Comparison of ENCODE assay signal across 16 cellular contexts in the genomic region with DNA sequence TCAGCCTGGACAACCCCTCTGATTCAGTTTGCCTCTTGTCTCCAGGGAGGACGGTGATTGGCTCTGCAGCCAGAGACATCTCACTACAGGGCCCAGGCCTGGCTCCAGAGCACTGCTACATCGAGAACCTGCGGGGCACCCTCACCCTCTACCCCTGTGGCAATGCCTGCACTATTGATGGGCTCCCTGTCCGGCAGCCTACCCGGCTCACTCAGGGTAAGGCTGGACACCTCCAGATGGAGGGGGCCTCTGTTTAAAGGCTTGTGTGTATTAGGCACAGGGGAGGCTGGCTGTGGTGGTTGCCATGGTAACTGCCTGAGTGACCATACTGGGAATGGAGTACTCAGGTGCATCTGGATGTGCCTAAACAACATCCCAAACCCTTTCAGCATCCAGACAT. TPM values are rescaled to one million over a fixed set of nuclear protein-coding genes. Genes with fewer than 3 reads are reported as not detected.
A peak's percentile ranks its signal among the peaks of the same experiment; 100 is the strongest.
DNase-seq lines count a peak whose midpoint lies in the region; ATAC-seq and TF ChIP-seq lines count a peak whose summit lies in the region.
"Had no signal": no experiment of that assay in that cellular context is flagged by ENCODE, and none has a peak within 500 bp of the region (broad histone marks: within the 10 kb centered on the region; RNA-seq: fewer than 3 reads in every experiment).

No MANE protein-coding gene starts in this region.

- H2BK5ac ChIP-seq in mesendoderm (ENCODE audit: low read length): no peak overlapping the region

- H3K9ac ChIP-seq in mesendoderm (ENCODE audit: low read length) (no peak overlapping the region), SK-N-SH (no peak overlapping the region)

- 76 to 78% methylated on average over 5 of the region's 5 CpGs for WGBS in ectodermal cell, 2 experiments
- WGBS in mesendoderm (ENCODE audit: extremely low coverage, insufficient coverage, low lambda C conversion rate): no CpG with 5 or more reads among the region's 5 CpGs
- WGBS in upper lobe of left lung, 2 donors: 78 to 90% methylated on average over 1 to 5 of the region's 5 CpGs
- 94% methylated on average over 3 of the region's 5 CpGs for WGBS in SK-N-SH (ENCODE audit: low lambda C conversion rate)

- no peak overlapping the region for H2AK5ac ChIP-seq in mesendoderm (ENCODE audit: low read length)

- H3K4me2 ChIP-seq in mesendoderm (ENCODE audit: low read length) (no peak overlapping the region), SK-N-SH (no peak overlapping the region; the same call in 1 of the 2 replicates)

- H4K8ac ChIP-seq in mesendoderm (ENCODE audit: low read depth, low read length): no peak overlapping the region

- TF ChIP-seq EP300 in upper lobe of left lung (IDR thresholded peaks at IDR 0.05): no peak
- TF ChIP-seq EP300 in SK-N-SH (IDR thresholded peaks at IDR 0.05; ENCODE audit: borderline replicate concordance in 1 of 2, low read depth in 1 of 2, low read length in 1 of 2): no peak

- no peak for TF ChIP-seq RAD21 in SK-N-SH (IDR thresholded peaks at IDR 0.05; ENCODE audit: low read length)

- no peak overlapping the region for H3K4ac ChIP-seq in mesendoderm (ENCODE audit: low read depth, low read length)

- H4K5ac ChIP-seq in mesendoderm (ENCODE audit: low read length): no peak overlapping the region

- peaks cover 9% of the 10 kb centered on the region for H3K4me1 Mint-ChIP-seq in activated naive CD8-positive, alpha-beta T cell treated with anti-CD3 and anti-CD28 coated beads, Interleukin-2, amount 10 ng/mL, durations not matched to agents 7 days and 5 days
- H3K4me1 Mint-ChIP-seq in activated naive CD8-positive, alpha-beta T cell treated with anti-CD3 and anti-CD28 coated beads, Interleukin-2, amount 50 U/mL, for 24 hours: peaks cover 10% of the 10 kb centered on the region

- no peaks in the 10 kb centered on the region for H3K9me2 ChIP-seq in SK-N-SH

- peak; percentile 22 for DNase-seq in activated naive CD8-positive, alpha-beta T cell treated with anti-CD3 and anti-CD28 coated beads, Interleukin-2, amount 10 ng/mL, durations not matched to agents 7 days and 5 days
- DNase-seq in activated naive CD8-positive, alpha-beta T cell treated with anti-CD3 and anti-CD28 coated beads, Interleukin-2, amount 50 U/mL, for 24 hours: no peak
- DNase-seq in mesendoderm (peak; percentile 77), upper lobe of left lung (no peak), NCI-H774 (lab: John Stamatoyannopoulos, UW) (no peak), H7 (no peak), SK-N-SH (no peak)
- DNase-seq: activated T-cell treated with anti-CD3 and anti-CD28 coated beads, Interleukin-2, amount 50 U/mL, for 24 hours; DMS79 treated with DMSO at 0.1 percent for 48 hours; effector memory CD8-positive, alpha-beta T cell; gastrocnemius medialis; Karpas-422; NCI-H2081 treated with DMSO at 0.1 percent for 48 hours; T-helper 1 cell had no signal

- H3K79me2 ChIP-seq in mesendoderm (ENCODE audit: control insufficient read depth, insufficient read depth, low read length): no peaks in the 10 kb centered on the region
- H3K79me2 ChIP-seq in SK-N-SH (ENCODE audit: insufficient read depth): peaks cover 58% of the 10 kb centered on the region

- no peak overlapping the region for H3K4me3 Mint-ChIP-seq in activated naive CD8-positive, alpha-beta T cell treated with anti-CD3 and anti-CD28 coated beads, Interleukin-2, amount 10 ng/mL, durations not matched to agents 7 days and 5 days
- no peak overlapping the region for H3K4me3 Mint-ChIP-seq in activated naive CD8-positive, alpha-beta T cell treated with anti-CD3 and anti-CD28 coated beads, Interleukin-2, amount 50 U/mL, for 24 hours
- H3K4me3 Mint-ChIP-seq: activated T-cell treated with anti-CD3 and anti-CD28 coated beads, Interleukin-2, amount 50 U/mL, for 24 hours; effector memory CD8-positive, alpha-beta T cell had no signal

- H2BK120ac ChIP-seq in mesendoderm (ENCODE audit: low read depth, low read length): no peak overlapping the region

- H3K9me3 ChIP-seq in ectodermal cell (ENCODE audit: control insufficient read depth, low read length) (no peaks in the 10 kb centered on the region), upper lobe of left lung (no peaks in the 10 kb centered on the region), SK-N-SH (no peaks in the 10 kb centered on the region)
- H3K9me3 ChIP-seq: gastrocnemius medialis, uterus had no signal

- TF ChIP-seq CTCF in upper lobe of left lung (IDR thresholded peaks at IDR 0.05) (no peak), SK-N-SH (IDR thresholded peaks at IDR 0.05) (no peak)

- CTCF ChIA-PET in SK-N-SH (lab: Yijun Ruan, JAX): interaction anchor here (1.0 to 1.3 kb wide), 3 partner anchors 10 to 21 kb away, joined by 3 to 4 read pairs (median 3); no protein-coding TSS in a partner anchor

- H4K20me1 ChIP-seq in SK-N-SH (ENCODE audit: insufficient read depth): no peaks in the 10 kb centered on the region

- no peak for ATAC-seq in activated naive CD8-positive, alpha-beta T cell treated with anti-CD3 and anti-CD28 coated beads, Interleukin-2, amount 10 ng/mL, durations not matched to agents 7 days and 5 days (ENCODE audit: low read depth)
- ATAC-seq in activated naive CD8-positive, alpha-beta T cell treated with anti-CD3 and anti-CD28 coated beads, Interleukin-2, amount 50 U/mL, for 24 hours: no peak
- no peak for ATAC-seq in upper lobe of left lung (ENCODE audit: low FRiP score in 2 of 2)
- ATAC-seq: effector memory CD8-positive, alpha-beta T cell; gastrocnemius medialis had no signal

- H3K79me1 ChIP-seq in mesendoderm (ENCODE audit: low read length): no peaks in the 10 kb centered on the region

- no peak overlapping the region for H2AFZ ChIP-seq in SK-N-SH (ENCODE audit: low read depth)

- H3K27me3 ChIP-seq in ectodermal cell (ENCODE audit: control insufficient read depth, insufficient read depth, low read length, poor library complexity, severe bottlenecking): peaks cover 12% of the 10 kb centered on the region
- H3K27me3 ChIP-seq in mesendoderm (ENCODE audit: insufficient read depth, low read length, poor library complexity): no peaks in the 10 kb centered on the region
- no peaks in the 10 kb centered on the region for H3K27me3 ChIP-seq in upper lobe of left lung
- H3K27me3 ChIP-seq in H7 (ENCODE audit: control insufficient read depth, insufficient read depth, low read length): peaks cover 3% of the 10 kb centered on the region; the same call in 1 of the 2 replicates
- H3K27me3 ChIP-seq in SK-N-SH (ENCODE audit: insufficient read depth): no peaks in the 10 kb centered on the region
- H3K27me3 ChIP-seq: gastrocnemius medialis, uterus had no signal

- peak overlapping the region; percentile 85 for H3K27ac ChIP-seq in ectodermal cell (ENCODE audit: insufficient read depth, low read depth, low read length, poor library complexity, severe bottlenecking)
- no peak overlapping the region for H3K27ac ChIP-seq in mesendoderm (ENCODE audit: low read depth, low read length)
- peak overlapping the region; percentile 82 to 96 (median 92) for H3K27ac ChIP-seq in upper lobe of left lung
- H3K27ac ChIP-seq in SK-N-SH (ENCODE audit: low read depth in 2 of 2, low read length in 1 of 2): peak overlapping the region in 1 of 2 experiments; percentile 100; a peak in 1 of 4 replicates

- H3K27me3 Mint-ChIP-seq in activated naive CD8-positive, alpha-beta T cell treated with anti-CD3 and anti-CD28 coated beads, Interleukin-2, amount 10 ng/mL, durations not matched to agents 7 days and 5 days: peaks cover 11% of the 10 kb centered on the region
- H3K27me3 Mint-ChIP-seq in activated naive CD8-positive, alpha-beta T cell treated with anti-CD3 and anti-CD28 coated beads, Interleukin-2, amount 50 U/mL, for 24 hours: peaks cover 14% of the 10 kb centered on the region

- no peak overlapping the region for H3K27ac Mint-ChIP-seq in activated naive CD8-positive, alpha-beta T cell treated with anti-CD3 and anti-CD28 coated beads, Interleukin-2, amount 10 ng/mL, durations not matched to agents 7 days and 5 days
- H3K27ac Mint-ChIP-seq in activated naive CD8-positive, alpha-beta T cell treated with anti-CD3 and anti-CD28 coated beads, Interleukin-2, amount 50 U/mL, for 24 hours: no peak overlapping the region
- H3K27ac Mint-ChIP-seq: activated T-cell treated with anti-CD3 and anti-CD28 coated beads, Interleukin-2, amount 50 U/mL, for 24 hours; effector memory CD8-positive, alpha-beta T cell had no signal

- peaks cover 1% of the 10 kb centered on the region for H3K36me3 Mint-ChIP-seq in activated naive CD8-positive, alpha-beta T cell treated with anti-CD3 and anti-CD28 coated beads, Interleukin-2, amount 10 ng/mL, durations not matched to agents 7 days and 5 days
- no peaks in the 10 kb centered on the region for H3K36me3 Mint-ChIP-seq in activated naive CD8-positive, alpha-beta T cell treated with anti-CD3 and anti-CD28 coated beads, Interleukin-2, amount 50 U/mL, for 24 hours (ENCODE audit: low read depth)

- no peak overlapping the region for H3K18ac ChIP-seq in mesendoderm (ENCODE audit: low read length)

- H3K36me3 ChIP-seq in ectodermal cell (ENCODE audit: control insufficient read depth, insufficient read depth, low read length): no peaks in the 10 kb centered on the region
- no peaks in the 10 kb centered on the region for H3K36me3 ChIP-seq in mesendoderm (ENCODE audit: control insufficient read depth, insufficient read depth, low read length)
- H3K36me3 ChIP-seq in upper lobe of left lung: peaks cover 0 to 34% (median 5%) of the 10 kb centered on the region in 4 donors
- no peaks in the 10 kb centered on the region for H3K36me3 ChIP-seq in H7 (replicated peaks; ENCODE audit: control insufficient read depth, insufficient read depth, low read length)
- peaks cover 7 to 15% of the 10 kb centered on the region in 2 experiments for H3K36me3 ChIP-seq in SK-N-SH (replicated peaks in 1 of 2; ENCODE audit: control insufficient read depth in 1 of 2, insufficient read depth in 2 of 2, low read length in 1 of 2)
- H3K36me3 ChIP-seq: gastrocnemius medialis, uterus had no signal

- no peaks in the 10 kb centered on the region for H3K9me3 Mint-ChIP-seq in activated naive CD8-positive, alpha-beta T cell treated with anti-CD3 and anti-CD28 coated beads, Interleukin-2, amount 10 ng/mL, durations not matched to agents 7 days and 5 days
- H3K9me3 Mint-ChIP-seq in activated naive CD8-positive, alpha-beta T cell treated with anti-CD3 and anti-CD28 coated beads, Interleukin-2, amount 50 U/mL, for 24 hours: no peaks in the 10 kb centered on the region
- H3K9me3 Mint-ChIP-seq: activated T-cell treated with anti-CD3 and anti-CD28 coated beads, Interleukin-2, amount 50 U/mL, for 24 hours; effector memory CD8-positive, alpha-beta T cell had no signal

- POLR2A ChIA-PET in activated naive CD8-positive, alpha-beta T cell treated with anti-CD3 and anti-CD28 coated beads, Interleukin-2, amount 10 ng/mL, durations not matched to agents 7 days and 5 days (lab: Charles Lee): no interaction called here
- POLR2A ChIA-PET in SK-N-SH (lab: Yijun Ruan, JAX): no interaction called here

- peaks cover 63% of the 10 kb centered on the region for H3F3A ChIP-seq in SK-N-SH (replicated peaks; ENCODE audit: insufficient read depth)

- H3K4me1 ChIP-seq in ectodermal cell (ENCODE audit: control insufficient read depth, insufficient read depth, low read length): peaks cover 79% of the 10 kb centered on the region
- H3K4me1 ChIP-seq in mesendoderm (ENCODE audit: control insufficient read depth, low read depth, low read length): peaks cover 15% of the 10 kb centered on the region
- H3K4me1 ChIP-seq in upper lobe of left lung: peaks cover 71 to 82% (median 74%) of the 10 kb centered on the region in 4 donors
- peaks cover 41 to 63% of the 10 kb centered on the region in 2 experiments for H3K4me1 ChIP-seq in SK-N-SH (ENCODE audit: control insufficient read depth in 1 of 2, insufficient read depth in 2 of 2, low read depth in 1 of 2, low read length in 1 of 2)

- no peak overlapping the region for H3K4me3 ChIP-seq in ectodermal cell (ENCODE audit: insufficient read depth, low read depth, low read length)
- no peak overlapping the region for H3K4me3 ChIP-seq in mesendoderm (ENCODE audit: low read length)
- no peak overlapping the region for H3K4me3 ChIP-seq in upper lobe of left lung
- H3K4me3 ChIP-seq in H7 (ENCODE audit: insufficient read depth, low read depth, low read length): no peak overlapping the region
- no peak overlapping the region for H3K4me3 ChIP-seq in SK-N-SH (ENCODE audit: low read depth in 2 of 2, low read length in 1 of 2)
- H3K4me3 ChIP-seq: gastrocnemius medialis, uterus had no signal

- H3K56ac ChIP-seq in mesendoderm (ENCODE audit: low read length): peak overlapping the region; percentile 1

- no peak overlapping the region for H3K23ac ChIP-seq in mesendoderm (ENCODE audit: low read length)

- H2BK15ac ChIP-seq in mesendoderm (replicated peaks; ENCODE audit: low read depth): no peak overlapping the region

- no peak for TF ChIP-seq POLR2A in upper lobe of left lung (IDR thresholded peaks at IDR 0.05)

RNA-seq across cellular contexts. Expression of a gene that starts 8.6 kb away (rescaled TPM):
- total RNA-seq in activated naive CD8-positive, alpha-beta T cell treated with anti-CD3 and anti-CD28 coated beads, Interleukin-2, amount 10 ng/mL, durations not matched to agents 7 days and 5 days: 1 to 10 TPM; 2.7 to 3.3 TPM
- polyA plus RNA-seq in ectodermal cell (2013, experiment 1 of 4): 106 TPM
- 108 TPM for polyA plus RNA-seq in ectodermal cell (2013, experiment 2 of 4)
- polyA plus RNA-seq in ectodermal cell (2013, experiment 3 of 4): 87.9 TPM
- 98.6 TPM for polyA plus RNA-seq in ectodermal cell (2013, experiment 4 of 4)
- 35.1 TPM for polyA plus RNA-seq in mesendoderm (2013, experiment 1 of 2)
- polyA plus RNA-seq in mesendoderm (2013, experiment 2 of 2): 34.9 TPM
- total RNA-seq in upper lobe of left lung: 100 to 1,000 TPM in 3 of 6 donors, 10 to 100 TPM in 3; 45.5 to 188 (median 100) TPM
- 48.7 and 55.0 TPM in 2 replicates for total RNA-seq in H7 (2014; rRNA removed; shearing (Covaris generic))
- polyA plus RNA-seq in SK-N-SH (2012; rRNA removed): 89.4 and 104 TPM in 2 replicates
- 37.8 and 52.6 TPM in 2 replicates for polyA plus RNA-seq in SK-N-SH (2012; cell fraction: cytosol; rRNA removed)
- polyA plus RNA-seq in SK-N-SH (2012; cell fraction: nucleus; rRNA removed): 270 and 294 TPM in 2 replicates

RNA-seq across cellular contexts. Expression of a gene that starts 43.8 kb away (rescaled TPM):
- 100 to 1,000 TPM; 107 to 108 TPM for total RNA-seq in activated naive CD8-positive, alpha-beta T cell treated with anti-CD3 and anti-CD28 coated beads, Interleukin-2, amount 10 ng/mL, durations not matched to agents 7 days and 5 days
- 144 TPM for polyA plus RNA-seq in ectodermal cell (2013, experiment 1 of 4)
- 137 TPM for polyA plus RNA-seq in ectodermal cell (2013, experiment 2 of 4)
- 98.9 TPM for polyA plus RNA-seq in ectodermal cell (2013, experiment 3 of 4)
- 123 TPM for polyA plus RNA-seq in ectodermal cell (2013, experiment 4 of 4)
- 171 TPM for polyA plus RNA-seq in mesendoderm (2013, experiment 1 of 2)
- 167 TPM for polyA plus RNA-seq in mesendoderm (2013, experiment 2 of 2)
- 100 to 1,000 TPM in 3 of 6 donors, 10 to 100 TPM in 3; 29.3 to 121 (median 94.6) TPM for total RNA-seq in upper lobe of left lung
- 136 and 152 TPM in 2 replicates for total RNA-seq in H7 (2014; rRNA removed; shearing (Covaris generic))
- polyA plus RNA-seq in SK-N-SH (2012; rRNA removed): 128 and 162 TPM in 2 replicates
- 169 and 180 TPM in 2 replicates for polyA plus RNA-seq in SK-N-SH (2012; cell fraction: cytosol; rRNA removed)
- 42.1 and 91.4 TPM in 2 replicates for polyA plus RNA-seq in SK-N-SH (2012; cell fraction: nucleus; rRNA removed)

RNA-seq across cellular contexts. Expression of a gene that starts 50.3 kb away (rescaled TPM):
- 10 to 100 TPM; 12.1 to 14.3 TPM for total RNA-seq in activated naive CD8-positive, alpha-beta T cell treated with anti-CD3 and anti-CD28 coated beads, Interleukin-2, amount 10 ng/mL, durations not matched to agents 7 days and 5 days
- 33.8 TPM for polyA plus RNA-seq in ectodermal cell (2013, experiment 1 of 4)
- 34.1 TPM for polyA plus RNA-seq in ectodermal cell (2013, experiment 2 of 4)
- 28.7 TPM for polyA plus RNA-seq in ectodermal cell (2013, experiment 3 of 4)
- polyA plus RNA-seq in ectodermal cell (2013, experiment 4 of 4): 34.2 TPM
- 16.5 TPM for polyA plus RNA-seq in mesendoderm (2013, experiment 1 of 2)
- polyA plus RNA-seq in mesendoderm (2013, experiment 2 of 2): 15.3 TPM
- total RNA-seq in upper lobe of left lung: 10 to 100 TPM in 5 of 6 donors, 1 to 10 TPM in 1; 7.5 to 38.3 (median 21.5) TPM
- 3.9 and 8.9 TPM in 2 replicates for total RNA-seq in H7 (2014; rRNA removed; shearing (Covaris generic))
- polyA plus RNA-seq in SK-N-SH (2012; rRNA removed): 23.4 and 30.8 TPM in 2 replicates
- polyA plus RNA-seq in SK-N-SH (2012; cell fraction: cytosol; rRNA removed): 29.0 and 29.7 TPM in 2 replicates
- 25.3 and 30.0 TPM in 2 replicates for polyA plus RNA-seq in SK-N-SH (2012; cell fraction: nucleus; rRNA removed)

Comparison
In these comparisons a context has a peak if more than half of its experiments do, and no peak if none do; other contexts are left out.
1. DNase-seq: peak in activated naive CD8-positive, alpha-beta T cell treated with anti-CD3 and anti-CD28 coated beads, Interleukin-2, amount 10 ng/mL, durations not matched to agents 7 days and 5 days (single experiment) and mesendoderm (single experiment); none in activated naive CD8-positive, alpha-beta T cell treated with anti-CD3 and anti-CD28 coated beads, Interleukin-2, amount 50 U/mL, for 24 hours (single experiment), upper lobe of left lung (0 of 2), NCI-H774 (single experiment), H7 (single experiment) and SK-N-SH (single experiment).
2. RNA of a gene that starts 8.6 kb away (total RNA-seq): 45.5 to 188 TPM in upper lobe of left lung and 48.7 to 55.0 TPM in H7; 2.7 to 3.3 TPM in activated naive CD8-positive, alpha-beta T cell treated with anti-CD3 and anti-CD28 coated beads, Interleukin-2, amount 10 ng/mL, durations not matched to agents 7 days and 5 days; every median in the first group is over 10 times any median in the second.